ENCODE assay signal across 1 cellular context in genomic region chr6:21596379-21597242, GRCh38.
TF ChIP-seq lines count a peak whose summit lies in the region.

No MANE protein-coding gene starts in this region.

TF ChIP-seq in HEK293, 187 proteins besides CTCF, POLR2A, EP300 and RAD21 (continued from another document and continues in another):
- TF ChIP-seq PRDM10 (tag by site-specific recombination; IDR thresholded peaks at IDR 0.05): peak; percentile 19; the same call in 1 of the 2 replicates
- TF ChIP-seq ZNF610 (tag by site-specific recombination; IDR thresholded peaks at IDR 0.05; ENCODE audit: borderline replicate concordance): peak; percentile 33; the same call in 1 of the 2 replicates
- TF ChIP-seq ZBTB20 (tag by site-specific recombination; IDR thresholded peaks at IDR 0.05): no peak
- TF ChIP-seq ZNF530 (tag by site-specific recombination; IDR thresholded peaks at IDR 0.05; ENCODE audit: low read depth): no peak
- no peak for TF ChIP-seq KLF7 (tag by site-specific recombination; IDR thresholded peaks at IDR 0.05; ENCODE audit: borderline replicate concordance)
- TF ChIP-seq ZSCAN4 (tag by site-specific recombination; IDR thresholded peaks at IDR 0.05): 0 out of 2 replicates have a peak, but pooled peaks have one; percentile 19
- TF ChIP-seq ZNF677 (tag by site-specific recombination; IDR thresholded peaks at IDR 0.05): no peak
- peak; percentile 36; the same call in 1 of the 2 replicates for TF ChIP-seq ZNF341 (tag by site-specific recombination; IDR thresholded peaks at IDR 0.05; ENCODE audit: low read depth)
- TF ChIP-seq ZSCAN16 (tag by site-specific recombination; IDR thresholded peaks at IDR 0.05): no peak
- no peak for TF ChIP-seq ZNF133 (tag by site-specific recombination; IDR thresholded peaks at IDR 0.05)
- peak; percentile 13; the same call in 1 of the 2 replicates for TF ChIP-seq ZNF654 (tag by site-specific recombination; IDR thresholded peaks at IDR 0.05; ENCODE audit: low read depth)
- TF ChIP-seq ZNF121 (tag by site-specific recombination; IDR thresholded peaks at IDR 0.05): no peak
- no peak for TF ChIP-seq AEBP2 (tag by site-specific recombination; IDR thresholded peaks at IDR 0.05; ENCODE audit: borderline replicate concordance)
- TF ChIP-seq MEIS1 (CRISPR knock-in tag; IDR thresholded peaks at IDR 0.05; ENCODE audit: borderline replicate concordance): no peak
- no peak for TF ChIP-seq ZNF16 (tag by site-specific recombination; IDR thresholded peaks at IDR 0.05; ENCODE audit: low read depth)
- peak; percentile 80 for TF ChIP-seq EGR2 (tag by site-specific recombination; IDR thresholded peaks at IDR 0.05; ENCODE audit: low read depth)
- 0 out of 2 replicates have a peak, but pooled peaks have one; percentile 5 for TF ChIP-seq PRDM4 (tag by site-specific recombination; IDR thresholded peaks at IDR 0.05)
- no peak for TF ChIP-seq ZNF777 (tag by site-specific recombination; IDR thresholded peaks at IDR 0.05; ENCODE audit: borderline replicate concordance)
- TF ChIP-seq ZNF391 (tag by site-specific recombination; IDR thresholded peaks at IDR 0.05; ENCODE audit: borderline replicate concordance, low read depth): no peak
- TF ChIP-seq ZBTB11 (tag by site-specific recombination; conservative IDR thresholded peaks at IDR 0.05; ENCODE audit: low read depth): 0 out of 2 replicates have a peak, but pooled peaks have one; percentile 19
- no peak for TF ChIP-seq ZNF560 (tag by site-specific recombination; IDR thresholded peaks at IDR 0.05; ENCODE audit: borderline replicate concordance)
- TF ChIP-seq OSR2 (tag by site-specific recombination; IDR thresholded peaks at IDR 0.05): peak; percentile 21; the same call in 1 of the 2 replicates
- TF ChIP-seq ZBTB21 (tag by site-specific recombination; IDR thresholded peaks at IDR 0.05): no peak
- TF ChIP-seq YY2 (tag by site-specific recombination; IDR thresholded peaks at IDR 0.05): no peak
- TF ChIP-seq ZNF664 (tag by site-specific recombination; IDR thresholded peaks at IDR 0.05): peak; percentile 7; the same call in 1 of the 2 replicates
- 0 out of 2 replicates have a peak, but pooled peaks have one; percentile 39 for TF ChIP-seq ZNF24 (tag by site-specific recombination; IDR thresholded peaks at IDR 0.05)
- TF ChIP-seq ZNF223 (tag by site-specific recombination; IDR thresholded peaks at IDR 0.05): no peak
- TF ChIP-seq BCL11B (tag by site-specific recombination; IDR thresholded peaks at IDR 0.05; ENCODE audit: low read depth): peak; percentile 61; the same call in 1 of the 2 replicates
- no peak for TF ChIP-seq KLF16 (tag by site-specific recombination; IDR thresholded peaks at IDR 0.05)
- peak; percentile 95 for TF ChIP-seq PRDM6 (tag by site-specific recombination; IDR thresholded peaks at IDR 0.05)
- TF ChIP-seq SP7 (tag by site-specific recombination; IDR thresholded peaks at IDR 0.05): 0 out of 2 replicates have a peak, but pooled peaks have one; percentile 6
- no peak for TF ChIP-seq ZBTB1 (tag by site-specific recombination; IDR thresholded peaks at IDR 0.05)
- no peak for TF ChIP-seq ZNF600 (tag by site-specific recombination; IDR thresholded peaks at IDR 0.05)
- no peak for TF ChIP-seq ZNF473 (tag by site-specific recombination; IDR thresholded peaks at IDR 0.05)
- TF ChIP-seq ZNF138 (tag by site-specific recombination; IDR thresholded peaks at IDR 0.05; ENCODE audit: borderline replicate concordance): no peak
- no peak for TF ChIP-seq ZNF175 (tag by site-specific recombination; IDR thresholded peaks at IDR 0.05)
- no peak for TF ChIP-seq TRIM28 (IDR thresholded peaks at IDR 0.05; ENCODE audit: borderline replicate concordance, low read length)
- no peak for TF ChIP-seq ZNF596 (tag by site-specific recombination; IDR thresholded peaks at IDR 0.05)
- no peak for TF ChIP-seq ZNF354C (tag by site-specific recombination; IDR thresholded peaks at IDR 0.05; ENCODE audit: borderline replicate concordance, low read depth)
- no peak for TF ChIP-seq ZNF292 (tag by site-specific recombination; IDR thresholded peaks at IDR 0.05; ENCODE audit: borderline replicate concordance, low read depth)
- TF ChIP-seq ZNF433 (tag by site-specific recombination; IDR thresholded peaks at IDR 0.05; ENCODE audit: low read depth): no peak
- peak; percentile 39 for TF ChIP-seq ZIC2 (tag by site-specific recombination; IDR thresholded peaks at IDR 0.05)
- TF ChIP-seq ZNF518A (tag by site-specific recombination; conservative IDR thresholded peaks at IDR 0.05; ENCODE audit: low read depth): no peak
- 0 out of 2 replicates have a peak, but pooled peaks have one; percentile 24 for TF ChIP-seq ZNF184 (tag by site-specific recombination; IDR thresholded peaks at IDR 0.05)
- TF ChIP-seq ZNF2 (tag by site-specific recombination; IDR thresholded peaks at IDR 0.05): peak; percentile 50
